Comparison of ENCODE assay signal across 23 cellular contexts in the genomic region with DNA sequence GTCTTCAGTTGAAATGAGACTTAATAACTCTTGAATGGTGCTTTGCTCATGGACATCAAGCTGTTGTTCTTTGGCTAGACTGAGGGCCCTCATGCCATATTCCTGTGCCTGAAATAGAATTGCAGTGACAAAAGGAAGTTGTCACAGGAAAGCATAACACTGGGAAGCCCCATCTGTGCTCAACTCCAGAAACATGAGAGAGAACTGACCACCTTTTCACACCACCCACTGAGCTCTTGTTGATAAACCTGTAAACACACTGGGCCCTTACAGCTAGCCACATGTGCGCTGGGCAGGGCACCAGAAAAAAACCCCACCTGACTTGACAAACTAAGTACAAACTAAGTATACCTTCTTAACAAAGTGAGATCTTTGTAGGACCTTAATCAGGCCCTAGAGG. TPM values are rescaled to one million over a fixed set of nuclear protein-coding genes. Genes with fewer than 3 reads are reported as not detected.
A peak's percentile ranks its signal among the peaks of the same experiment; 100 is the strongest.
DNase-seq lines count a peak whose midpoint lies in the region; ATAC-seq and TF ChIP-seq lines count a peak whose summit lies in the region.
"Had no signal": no experiment of that assay in that cellular context is flagged by ENCODE, and none has a peak within 500 bp of the region (broad histone marks: within the 10 kb centered on the region; RNA-seq: fewer than 3 reads in every experiment).

No MANE protein-coding gene starts in this region.

- no peak overlapping the region for H2AFZ ChIP-seq in PC-3 (ENCODE audit: low read length)
- H2AFZ ChIP-seq in hepatocyte, result no peak overlapping the region

- H3K4me1 ChIP-seq in PC-3 (ENCODE audit: insufficient read depth, low read length) (peaks cover 49% of the 10 kb centered on the region), hepatocyte (ENCODE audit: insufficient read depth) (peaks cover 8% of the 10 kb centered on the region)
- H3K4me1 ChIP-seq: BE2C, SJCRH30 had no signal

- POLR2A ChIA-PET in PC-3 (lab: Charles Lee; ENCODE audit: unreplicated experiment), result interaction anchor here (0.7 to 0.8 kb wide), 2 partner anchors 24 to 94 kb away, joined by 3 to 4 read pairs; no protein-coding TSS in a partner anchor
- POLR2A ChIA-PET in RWPE1 (lab: Yijun Ruan, JAX; ENCODE audit: low non-redundant PET), result no interaction called here

- H3F3A ChIP-seq in PC-3 (ENCODE audit: low read length, unreplicated experiment), result no peaks in the 10 kb centered on the region

- CTCF ChIA-PET in PC-3 (lab: Charles Lee) (no interaction called here), RWPE1 (lab: Yijun Ruan, JAX) (no interaction called here)

- H3K4me3 Mint-ChIP-seq in natural killer cell (no peak overlapping the region), endothelial cell (ENCODE audit: unreplicated experiment) (no peak overlapping the region)
- no peak overlapping the region for H3K4me3 Mint-ChIP-seq in natural killer cell treated with Interleukin-12 subunit alpha and Interleukin-12 subunit beta and Interleukin-15 and Interleukin-18, amount 100 ng/mL, for 72 hours
- H3K4me3 Mint-ChIP-seq in stimulated activated effector memory CD8-positive, alpha-beta T cell treated with anti-CD3 and anti-CD28 coated beads, Interleukin-12 subunit alpha, Interleukin-12 subunit beta, amount 100 ng/mL, for 72 hours, result no peak overlapping the region
- H3K4me3 Mint-ChIP-seq: CD8-positive, alpha-beta T cell had no signal

- 74% methylated on average over 1 of the region's 1 CpG for whole genome bisulfite sequencing in hepatocyte (ENCODE audit: low lambda C conversion rate, missing lambda C conversion rate)

- H3K4me2 ChIP-seq in PC-3 (ENCODE audit: low read length) (peak overlapping the region; percentile 36), hepatocyte (no peak overlapping the region)

- H3K9me3 Mint-ChIP-seq in natural killer cell (no peaks in the 10 kb centered on the region), endothelial cell (ENCODE audit: unreplicated experiment) (no peaks in the 10 kb centered on the region)
- no peaks in the 10 kb centered on the region for H3K9me3 Mint-ChIP-seq in natural killer cell treated with Interleukin-12 subunit alpha and Interleukin-12 subunit beta and Interleukin-15 and Interleukin-18, amount 100 ng/mL, for 72 hours
- no peaks in the 10 kb centered on the region for H3K9me3 Mint-ChIP-seq in stimulated activated effector memory CD8-positive, alpha-beta T cell treated with anti-CD3 and anti-CD28 coated beads, Interleukin-12 subunit alpha, Interleukin-12 subunit beta, amount 100 ng/mL, for 72 hours
- H3K9me3 Mint-ChIP-seq: CD8-positive, alpha-beta T cell had no signal

- no peaks in the 10 kb centered on the region for H3K9me3 ChIP-seq in PC-3 (ENCODE audit: low read length)
- H3K9me3 ChIP-seq in hepatocyte (ENCODE audit: low read depth), result no peaks in the 10 kb centered on the region
- H3K9me3 ChIP-seq: BE2C, SJCRH30 had no signal

- H3K9ac ChIP-seq in PC-3 (ENCODE audit: low read length), result no peak overlapping the region

- H3K27ac ChIP-seq in PC-3 (ENCODE audit: low read length) (peak overlapping the region; percentile 57), hepatocyte (peak overlapping the region; percentile 80), RWPE1 (no peak overlapping the region)
- H3K27ac ChIP-seq: HL-60, SJCRH30 had no signal

- H3K27ac Mint-ChIP-seq in natural killer cell (no peak overlapping the region), endothelial cell (ENCODE audit: unreplicated experiment) (no peak overlapping the region)
- H3K27ac Mint-ChIP-seq in natural killer cell treated with Interleukin-12 subunit alpha and Interleukin-12 subunit beta and Interleukin-15 and Interleukin-18, amount 100 ng/mL, for 72 hours, result no peak overlapping the region
- peak overlapping the region; percentile 16 for H3K27ac Mint-ChIP-seq in stimulated activated effector memory CD8-positive, alpha-beta T cell treated with anti-CD3 and anti-CD28 coated beads, Interleukin-12 subunit alpha, Interleukin-12 subunit beta, amount 100 ng/mL, for 72 hours
- H3K27ac Mint-ChIP-seq: CD8-positive, alpha-beta T cell had no signal

- H3K9me2 ChIP-seq in PC-3 (replicated peaks; ENCODE audit: low read length), result no peaks in the 10 kb centered on the region
- no peaks in the 10 kb centered on the region for H3K9me2 ChIP-seq in hepatocyte (replicated peaks; ENCODE audit: insufficient read depth)

- no peaks in the 10 kb centered on the region for H3K4me1 Mint-ChIP-seq in natural killer cell
- H3K4me1 Mint-ChIP-seq in natural killer cell treated with Interleukin-12 subunit alpha and Interleukin-12 subunit beta and Interleukin-15 and Interleukin-18, amount 100 ng/mL, for 72 hours (ENCODE audit: low read depth in 2 of 2), result peaks cover 0 to 5% of the 10 kb centered on the region in 2 donors
- peaks cover 8% of the 10 kb centered on the region for H3K4me1 Mint-ChIP-seq in stimulated activated effector memory CD8-positive, alpha-beta T cell treated with anti-CD3 and anti-CD28 coated beads, Interleukin-12 subunit alpha, Interleukin-12 subunit beta, amount 100 ng/mL, for 72 hours
- H3K4me1 Mint-ChIP-seq in endothelial cell (ENCODE audit: unreplicated experiment), result peaks cover 30% of the 10 kb centered on the region

- H4K20me1 ChIP-seq in PC-3 (ENCODE audit: low read length) (no peaks in the 10 kb centered on the region), hepatocyte (ENCODE audit: insufficient read depth, poor library complexity, severe bottlenecking) (no peaks in the 10 kb centered on the region)

- H3K36me3 Mint-ChIP-seq in natural killer cell (no peaks in the 10 kb centered on the region), endothelial cell (ENCODE audit: low read depth, unreplicated experiment) (no peaks in the 10 kb centered on the region)
- no peaks in the 10 kb centered on the region for H3K36me3 Mint-ChIP-seq in natural killer cell treated with Interleukin-12 subunit alpha and Interleukin-12 subunit beta and Interleukin-15 and Interleukin-18, amount 100 ng/mL, for 72 hours
- H3K36me3 Mint-ChIP-seq in stimulated activated effector memory CD8-positive, alpha-beta T cell treated with anti-CD3 and anti-CD28 coated beads, Interleukin-12 subunit alpha, Interleukin-12 subunit beta, amount 100 ng/mL, for 72 hours, result no peaks in the 10 kb centered on the region
- H3K36me3 Mint-ChIP-seq: CD8-positive, alpha-beta T cell had no signal

- TF ChIP-seq CTCF in natural killer cell (IDR thresholded peaks at IDR 0.05), result no peak
- no peak for TF ChIP-seq CTCF in PC-3 (conservative IDR thresholded peaks at IDR 0.05; ENCODE audit: low read depth, low read length)
- TF ChIP-seq CTCF in hepatocyte (IDR thresholded peaks at IDR 0.05; ENCODE audit: poor library complexity), result no peak
- TF ChIP-seq CTCF in endothelial cell (IDR thresholded peaks at IDR 0.05; ENCODE audit: unreplicated experiment), result no peak
- TF ChIP-seq CTCF in RWPE1 (conservative IDR thresholded peaks at IDR 0.05; ENCODE audit: low read depth), result no peak

- H3K4me3 ChIP-seq in PC-3 (ENCODE audit: low read length), result no peak overlapping the region
- H3K4me3 ChIP-seq in hepatocyte, result no peak overlapping the region
- H3K4me3 ChIP-seq: SJCRH30 had no signal

- intact Hi-C loops in natural killer cell (cut with micrococcal nuclease) (no loop called here), PC-3 (cut with micrococcal nuclease) (loop anchor here (2.0 kb wide), 2 partner anchors 32 to 38 kb away; a partner anchor contains a TSS)

- H3K27me3 Mint-ChIP-seq in natural killer cell (ENCODE audit: low read depth in 2 of 2) (no peaks in the 10 kb centered on the region), endothelial cell (ENCODE audit: unreplicated experiment) (no peaks in the 10 kb centered on the region)
- H3K27me3 Mint-ChIP-seq in natural killer cell treated with Interleukin-12 subunit alpha and Interleukin-12 subunit beta and Interleukin-15 and Interleukin-18, amount 100 ng/mL, for 72 hours, result peaks cover 3 to 9% of the 10 kb centered on the region in 2 donors

- H3K36me3 ChIP-seq in PC-3 (ENCODE audit: low read depth, low read length), result no peaks in the 10 kb centered on the region
- H3K36me3 ChIP-seq in hepatocyte (replicated peaks; ENCODE audit: insufficient read depth, low read depth), result no peaks in the 10 kb centered on the region
- H3K36me3 ChIP-seq: BE2C, SJCRH30 had no signal

- DNase-seq in natural killer cell (no peak), PC-3 (no peak), hepatocyte (ENCODE audit: low spot score) (no peak), endothelial cell (ENCODE audit: low spot score) (no peak), RWPE1 (ENCODE audit: low spot score) (no peak), left lobe of liver (ENCODE audit: low spot score) (no peak)
- no peak for DNase-seq in natural killer cell treated with Interleukin-12 subunit alpha and Interleukin-12 subunit beta and Interleukin-15 and Interleukin-18, amount 100 ng/mL, for 72 hours (ENCODE audit: low spot score)
- no peak for DNase-seq in stimulated activated effector memory CD8-positive, alpha-beta T cell treated with anti-CD3 and anti-CD28 coated beads, Interleukin-12 subunit alpha, Interleukin-12 subunit beta, amount 100 ng/mL, for 72 hours (ENCODE audit: low spot score in 2 of 2)
- DNase-seq: 8988T; BE2C; CD8-positive, alpha-beta T cell; DMS79; MV-4-11; NCI-H1417 treated with DMSO at 0.1 percent for 48 hours; NCI-H1930; NCI-H2171; NCI-H446; NK-92 treated with Interleukin-12 subunit alpha and Interleukin-12 subunit beta, amount 100 ng/mL, for 24 hours; RPMI8226; SJCRH30 had no signal

- ATAC-seq in natural killer cell (peak in 2 of 3 donors; percentile 49 to 59), PC-3 (no peak), left lobe of liver (no peak)
- ATAC-seq in natural killer cell treated with Interleukin-12 subunit alpha and Interleukin-12 subunit beta and Interleukin-15 and Interleukin-18, amount 100 ng/mL, for 72 hours, result no peak
- ATAC-seq in stimulated activated effector memory CD8-positive, alpha-beta T cell treated with anti-CD3 and anti-CD28 coated beads, Interleukin-12 subunit alpha, Interleukin-12 subunit beta, amount 100 ng/mL, for 72 hours, result peak; percentile 74
- ATAC-seq: CD8-positive, alpha-beta T cell had no signal

- H3K79me2 ChIP-seq in PC-3 (ENCODE audit: low read length) (no peaks in the 10 kb centered on the region), hepatocyte (no peaks in the 10 kb centered on the region)

- H3K27me3 ChIP-seq in PC-3 (ENCODE audit: low read length), result no peaks in the 10 kb centered on the region
- no peaks in the 10 kb centered on the region for H3K27me3 ChIP-seq in hepatocyte
- H3K27me3 ChIP-seq: BE2C, SJCRH30 had no signal

- TSS peak; percentile 54 for BruUV-seq in PC-3 (replicated peaks; lab: Mats Ljungman, UMichigan)

RNA-seq across cellular contexts. Expression of a gene that starts 25.1 kb away (rescaled TPM):
- total RNA-seq in natural killer cell, result 1 to 10 TPM in 1 of 3 donors, under 1 TPM in 2; 0.47 to 1.1 (median 0.97) TPM
- not detected for total RNA-seq in natural killer cell treated with Interleukin-12 subunit alpha and Interleukin-12 subunit beta and Interleukin-15 and Interleukin-18, amount 100 ng/mL, for 72 hours
- total RNA-seq in PC-3 (2014; rRNA removed), result not detected in 2 replicates
- total RNA-seq in hepatocyte, result 0.12 and 0.57 TPM in 2 replicates
- polyA plus RNA-seq in hepatocyte, result 0.74 and 0.87 TPM in 2 replicates
- 1.1 TPM for total RNA-seq in endothelial cell (ENCODE audit: unreplicated experiment)
- 3.9 TPM for total RNA-seq in left lobe of liver
- total RNA-seq: G401, OCI-LY7 had no signal

RNA-seq across cellular contexts. Expression of a gene that starts 25.6 kb away (rescaled TPM):
- total RNA-seq in natural killer cell (10 to 100 TPM; 44.2 to 54.5 (median 50.2) TPM), PC-3 (2014; rRNA removed) (45.6 and 56.1 TPM in 2 replicates), hepatocyte (79.0 and 86.3 TPM in 2 replicates), endothelial cell (ENCODE audit: unreplicated experiment) (32.2 TPM), left lobe of liver (45.7 TPM)
- 10 to 100 TPM; 26.4 to 31.3 TPM for total RNA-seq in natural killer cell treated with Interleukin-12 subunit alpha and Interleukin-12 subunit beta and Interleukin-15 and Interleukin-18, amount 100 ng/mL, for 72 hours
- polyA plus RNA-seq in hepatocyte, result 90.1 and 98.6 TPM in 2 replicates

RNA-seq across cellular contexts. Expression of a gene that starts 32.3 kb away (rescaled TPM):
- total RNA-seq in natural killer cell (1 to 10 TPM; 4.5 to 6.1 (median 5.0) TPM), PC-3 (2014; rRNA removed) (0.46 and 0.58 TPM in 2 replicates), hepatocyte (1.8 and 12.9 TPM in 2 replicates), endothelial cell (ENCODE audit: unreplicated experiment) (3.4 TPM), left lobe of liver (1.7 TPM)
- 1 to 10 TPM in 1 of 2 donors, under 1 TPM in 1; 0.76 to 2.6 TPM for total RNA-seq in natural killer cell treated with Interleukin-12 subunit alpha and Interleukin-12 subunit beta and Interleukin-15 and Interleukin-18, amount 100 ng/mL, for 72 hours
- polyA plus RNA-seq in hepatocyte, result 1.9 and 2.6 TPM in 2 replicates

RNA-seq across cellular contexts. Expression of a gene that starts 50.2 kb away (rescaled TPM):
- total RNA-seq in natural killer cell (under 1 TPM; 0.13 to 0.45 (median 0.39) TPM), PC-3 (2014; rRNA removed) (3.5 and 4.5 TPM in 2 replicates), hepatocyte (1.1 and 1.4 TPM in 2 replicates), endothelial cell (ENCODE audit: unreplicated experiment) (0.10 TPM), left lobe of liver (0.25 TPM)
- total RNA-seq in natural killer cell treated with Interleukin-12 subunit alpha and Interleukin-12 subunit beta and Interleukin-15 and Interleukin-18, amount 100 ng/mL, for 72 hours, result 1 to 10 TPM in 1 of 2 donors, under 1 TPM in 1; 0.98 to 8.8 TPM
- 0.66 and 2.3 TPM in 2 replicates for polyA plus RNA-seq in hepatocyte
- total RNA-seq: OCI-LY7 had no signal

Comparison
In these comparisons a context has a peak if more than half of its experiments do, and no peak if none do; other contexts are left out.
1. ATAC-seq: peak in natural killer cell (2 of 3) and stimulated activated effector memory CD8-positive, alpha-beta T cell treated with anti-CD3 and anti-CD28 coated beads, Interleukin-12 subunit alpha, Interleukin-12 subunit beta, amount 100 ng/mL, for 72 hours (single experiment); none in natural killer cell treated with Interleukin-12 subunit alpha and Interleukin-12 subunit beta and Interleukin-15 and Interleukin-18, amount 100 ng/mL, for 72 hours (0 of 2), PC-3 (single experiment) and left lobe of liver (single experiment).